9 cellular contexts compared by ENCODE assay signal in the genomic region with DNA sequence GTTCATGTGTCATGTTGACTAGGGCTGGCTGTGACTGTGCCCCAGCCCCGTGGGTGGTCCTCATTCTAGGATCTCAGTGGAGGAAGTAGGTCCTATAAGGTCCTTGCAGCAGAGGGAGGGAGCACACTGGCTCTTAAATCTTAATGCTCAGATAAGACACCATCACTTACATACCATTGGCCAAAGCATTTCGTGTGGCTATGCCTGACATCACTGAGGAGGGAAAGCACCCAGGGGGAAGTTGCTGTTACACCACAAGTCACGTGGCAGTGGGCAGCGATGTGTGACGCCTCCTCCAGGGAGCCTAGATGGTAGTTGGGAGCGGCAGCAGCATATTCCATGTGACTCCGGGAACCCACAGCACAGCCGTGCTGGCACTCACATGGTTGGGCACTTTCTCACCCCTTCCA.
DNase-seq lines count a peak whose midpoint lies in the region; ATAC-seq and TF ChIP-seq lines count a peak whose summit lies in the region.
"Had no signal": no experiment of that assay in that cellular context is flagged by ENCODE, and none has a peak within 500 bp of the region (broad histone marks: within the 10 kb centered on the region; RNA-seq: fewer than 3 reads in every experiment).

No MANE protein-coding gene starts in this region.

- no peak overlapping the region for H3K4me3 ChIP-seq in endodermal cell (ENCODE audit: low read length)
- H3K4me3 ChIP-seq in colonic mucosa = no peak overlapping the region

- H3K36me3 Mint-ChIP-seq in endodermal cell (ENCODE audit: low read depth) = peaks cover 21% of the 10 kb centered on the region

- no peaks in the 10 kb centered on the region for H3K9me3 Mint-ChIP-seq in endodermal cell

- peaks cover 5% of the 10 kb centered on the region for H3K36me3 ChIP-seq in endodermal cell (ENCODE audit: control insufficient read depth, insufficient read depth, low read length)
- H3K36me3 ChIP-seq in colonic mucosa = no peaks in the 10 kb centered on the region

- H3K27me3 ChIP-seq in endodermal cell (ENCODE audit: control insufficient read depth, insufficient read depth, low read length, poor library complexity, severe bottlenecking) = no peaks in the 10 kb centered on the region
- H3K27me3 ChIP-seq in colonic mucosa = no peaks in the 10 kb centered on the region

- ATAC-seq in GM19463 (IDR thresholded peaks at IDR 0.05; ENCODE audit: unreplicated experiment) (peak; percentile 84), HG03520 (IDR thresholded peaks at IDR 0.05; ENCODE audit: unreplicated experiment) (peak; percentile 90), HG03025 (IDR thresholded peaks at IDR 0.05; ENCODE audit: low FRiP score, unreplicated experiment) (no peak), HG03097 (IDR thresholded peaks at IDR 0.05; ENCODE audit: low FRiP score, unreplicated experiment) (no peak)

- H3K9ac ChIP-seq in endodermal cell (ENCODE audit: extremely low read depth, low read length, poor library complexity, severe bottlenecking) (no peak overlapping the region), colonic mucosa (ENCODE audit: low read depth in 2 of 2, low read length in 2 of 2) (no peak overlapping the region)

- TF ChIP-seq CTCF in endodermal cell (conservative IDR thresholded peaks at IDR 0.05) = no peak
- TF ChIP-seq CTCF in colonic mucosa (IDR thresholded peaks at IDR 0.05) = no peak

- peak; percentile 46 for DNase-seq in CMK (ENCODE audit: low read depth)
- DNase-seq in endodermal cell = no peak
- no peak for DNase-seq in colonic mucosa
- no peak for DNase-seq in amniotic stem cell (lab: John Stamatoyannopoulos, UW)
- DNase-seq: activated CD8-positive, alpha-beta memory T cell treated with anti-CD3 and anti-CD28 coated beads, Interleukin-2, amount 50 U/mL, for 4 hours had no signal

- intact Hi-C loops in colonic mucosa (cut with DNase I) = no loop called here

- no peak overlapping the region for H3K4me3 Mint-ChIP-seq in endodermal cell

- H3K4me1 ChIP-seq in endodermal cell (ENCODE audit: control insufficient read depth, insufficient read depth, low read length) = peaks cover 12% of the 10 kb centered on the region
- peaks cover 5% of the 10 kb centered on the region for H3K4me1 ChIP-seq in colonic mucosa

- 92 to 100% methylated on average over 3 to 8 of the region's 8 CpGs for WGBS in endodermal cell (ENCODE audit: insufficient coverage in 1 of 2, insufficient read length in 1 of 2), 2 experiments

- H3K9me3 ChIP-seq in endodermal cell (ENCODE audit: control insufficient read depth, low read length) = no peaks in the 10 kb centered on the region
- H3K9me3 ChIP-seq in colonic mucosa = no peaks in the 10 kb centered on the region

- H3K27ac ChIP-seq in endodermal cell (ENCODE audit: low read depth, low read length) (no peak overlapping the region), colonic mucosa (no peak overlapping the region)

- H3K4me1 Mint-ChIP-seq in endodermal cell = peaks cover 19% of the 10 kb centered on the region

- peak overlapping the region; percentile 66 for H3K27ac Mint-ChIP-seq in endodermal cell

- no peaks in the 10 kb centered on the region for H3K27me3 Mint-ChIP-seq in endodermal cell (ENCODE audit: insufficient read depth)

Comparison
In these comparisons a context has a peak if more than half of its experiments do, and no peak if none do; other contexts are left out.
1. ATAC-seq: peak in GM19463 (single experiment) and HG03520 (single experiment); none in HG03025 (single experiment) and HG03097 (single experiment).